ENCODE assay signal across 28 cellular contexts in the genomic region with DNA sequence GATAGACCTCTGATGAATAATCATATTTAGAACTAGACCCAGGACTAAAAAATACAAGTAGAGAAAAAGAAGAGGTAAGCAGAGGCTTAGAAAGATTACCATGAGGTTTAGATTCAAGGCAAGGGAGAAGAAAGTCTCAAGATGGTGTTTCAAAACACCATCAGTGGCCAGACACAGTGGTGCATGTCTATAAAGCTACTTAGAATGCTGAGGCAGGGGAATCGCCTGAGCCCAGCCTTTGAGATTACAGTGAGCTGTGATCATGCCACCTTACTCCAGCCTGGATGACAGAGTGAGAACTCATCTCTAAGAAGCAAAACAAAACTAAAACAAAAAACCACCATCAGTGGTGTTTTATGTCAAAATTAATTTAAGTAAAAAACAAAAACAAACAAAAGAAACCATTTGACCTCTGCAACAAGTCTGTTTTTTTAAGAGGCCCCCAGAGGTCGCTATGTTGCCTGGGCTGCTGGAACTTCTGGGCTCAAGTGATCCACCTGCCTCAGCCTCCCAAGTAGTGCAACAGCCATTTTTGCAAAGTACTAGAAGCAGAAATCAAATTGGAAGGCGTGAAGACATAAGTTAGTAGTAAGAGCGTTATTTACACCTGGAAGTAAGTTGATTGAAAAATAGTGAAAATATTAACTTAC.
A peak's percentile ranks its signal among the peaks of the same experiment; 100 is the strongest.
DNase-seq lines count a peak whose midpoint lies in the region; ATAC-seq and TF ChIP-seq lines count a peak whose summit lies in the region.
"Had no signal": no experiment of that assay in that cellular context is flagged by ENCODE, and none has a peak within 500 bp of the region (broad histone marks: within the 10 kb centered on the region; RNA-seq: fewer than 3 reads in every experiment).

No MANE protein-coding gene starts in this region.

- H3K36me3 Mint-ChIP-seq in MCF 10A (ENCODE audit: insufficient read depth, unreplicated experiment), result no peaks in the 10 kb centered on the region
- peaks cover 4% of the 10 kb centered on the region for H3K36me3 Mint-ChIP-seq in natural killer cell treated with Interleukin-12 subunit alpha and Interleukin-12 subunit beta and Interleukin-15 and Interleukin-18, amount 100 ng/mL, for 72 hours
- H3K36me3 Mint-ChIP-seq: activated naive CD8-positive, alpha-beta T cell treated with anti-CD3 and anti-CD28 coated beads, Interleukin-2, amount 10 ng/mL, durations not matched to agents 7 days and 5 days; memory B cell had no signal

- no peaks in the 10 kb centered on the region for H3K9me3 ChIP-seq in breast epithelium
- H3K9me3 ChIP-seq: A549, gastroesophageal sphincter, left lung, testis had no signal

- DNase-seq in MCF 10A (ENCODE audit: unreplicated experiment) (peak; percentile 5), breast epithelium (ENCODE audit: low spot score in 2 of 2) (no peak), OCI-M1 (lab: John Stamatoyannopoulos, UW) (peak; percentile 7), foreskin keratinocyte (no peak), GF-D8 (lab: John Stamatoyannopoulos, UW) (no peak)
- DNase-seq in stimulated activated CD4-positive, alpha-beta T cell treated with anti-CD3 and anti-CD28 coated beads, Interleukin-4, amount 100 ng/mL, for 24 hours, result no peak
- DNase-seq in natural killer cell treated with Interleukin-12 subunit alpha and Interleukin-12 subunit beta and Interleukin-15 and Interleukin-18, amount 100 ng/mL, for 72 hours (ENCODE audit: low spot score), result no peak
- DNase-seq: activated gamma-delta T cell; activated naive CD8-positive, alpha-beta T cell treated with anti-CD3 and anti-CD28 coated beads, Interleukin-2, amount 10 ng/mL, durations not matched to agents 7 days and 5 days; activated T-cell treated with anti-CD3 and anti-CD28 coated beads, Interleukin-2, amount 50 U/mL, for 24 hours; aorta; CD4-positive, alpha-beta T cell; left lung; NCI-H1092; NCI-H1694 treated with DMSO at 0.1 percent for 48 hours; NCI-H510A; retina; SHP77 treated with DMSO at 0.1 percent for 48 hours; stimulated activated naive CD8-positive, alpha-beta T cell treated with anti-CD3 and anti-CD28 coated beads, Interleukin-15, Interleukin-2, amounts not matched to agents 100 U/mL and 50 U/mL, for 24 hours; testis had no signal

- no TSS peak for BruUV-seq in MCF 10A (replicated peaks; lab: Mats Ljungman, UMichigan)

- no peak for TF ChIP-seq POLR2A in breast epithelium (IDR thresholded peaks at IDR 0.05)

- no peak overlapping the region for H3K4me3 ChIP-seq in breast epithelium
- H3K4me3 ChIP-seq: A549, gastroesophageal sphincter, left lung, skin epidermis, testis had no signal

- no peak overlapping the region for H3K27ac ChIP-seq in breast epithelium
- no peak overlapping the region for H3K27ac ChIP-seq in foreskin keratinocyte
- H3K27ac ChIP-seq: A549, gastroesophageal sphincter, left lung, parathyroid adenoma, skin epidermis, testis had no signal

- CTCF ChIA-PET in MCF 10A (lab: Yijun Ruan, JAX), result no interaction called here

- POLR2A ChIA-PET in MCF 10A (lab: Yijun Ruan, JAX), result interaction anchor here (1.0 kb wide), 1 partner anchor 10 kb away, joined by 5 read pairs; no protein-coding TSS in a partner anchor

- intact Hi-C loops in MCF 10A (cut with micrococcal nuclease), result no loop called here
- intact Hi-C loops in breast epithelium (cut with DNase I; ENCODE audit: low total_unique reads), result no loop called here

- no peaks in the 10 kb centered on the region for H3K27me3 Mint-ChIP-seq in MCF 10A (ENCODE audit: insufficient read depth, unreplicated experiment)
- no peaks in the 10 kb centered on the region for H3K27me3 Mint-ChIP-seq in natural killer cell treated with Interleukin-12 subunit alpha and Interleukin-12 subunit beta and Interleukin-15 and Interleukin-18, amount 100 ng/mL, for 72 hours
- H3K27me3 Mint-ChIP-seq: activated naive CD8-positive, alpha-beta T cell treated with anti-CD3 and anti-CD28 coated beads, Interleukin-2, amount 10 ng/mL, durations not matched to agents 7 days and 5 days; activated T-cell treated with anti-CD3 and anti-CD28 coated beads, Interleukin-2, amount 50 U/mL, for 24 hours; CD4-positive, alpha-beta T cell; IgD-negative memory B cell; memory B cell had no signal

- H3K4me1 Mint-ChIP-seq in MCF 10A (ENCODE audit: insufficient read depth, unreplicated experiment), result no peaks in the 10 kb centered on the region
- no peaks in the 10 kb centered on the region for H3K4me1 Mint-ChIP-seq in natural killer cell treated with Interleukin-12 subunit alpha and Interleukin-12 subunit beta and Interleukin-15 and Interleukin-18, amount 100 ng/mL, for 72 hours (ENCODE audit: low read depth in 2 of 2)
- H3K4me1 Mint-ChIP-seq: activated naive CD8-positive, alpha-beta T cell treated with anti-CD3 and anti-CD28 coated beads, Interleukin-2, amount 10 ng/mL, durations not matched to agents 7 days and 5 days; IgD-negative memory B cell; memory B cell had no signal

- H3K4me3 Mint-ChIP-seq in MCF 10A (ENCODE audit: unreplicated experiment), result no peak overlapping the region
- no peak overlapping the region for H3K4me3 Mint-ChIP-seq in natural killer cell treated with Interleukin-12 subunit alpha and Interleukin-12 subunit beta and Interleukin-15 and Interleukin-18, amount 100 ng/mL, for 72 hours
- H3K4me3 Mint-ChIP-seq: activated naive CD8-positive, alpha-beta T cell treated with anti-CD3 and anti-CD28 coated beads, Interleukin-2, amount 10 ng/mL, durations not matched to agents 7 days and 5 days; activated T-cell treated with anti-CD3 and anti-CD28 coated beads, Interleukin-2, amount 50 U/mL, for 24 hours; CD4-positive, alpha-beta T cell; IgD-negative memory B cell; memory B cell had no signal

- H3K9me3 Mint-ChIP-seq in MCF 10A (ENCODE audit: unreplicated experiment), result no peaks in the 10 kb centered on the region
- peaks cover 8% of the 10 kb centered on the region for H3K9me3 Mint-ChIP-seq in natural killer cell treated with Interleukin-12 subunit alpha and Interleukin-12 subunit beta and Interleukin-15 and Interleukin-18, amount 100 ng/mL, for 72 hours

- H3K27me3 ChIP-seq in breast epithelium (no peaks in the 10 kb centered on the region), foreskin keratinocyte (no peaks in the 10 kb centered on the region)
- H3K27me3 ChIP-seq: gastroesophageal sphincter, left lung, testis had no signal

- TF ChIP-seq CTCF in MCF 10A (IDR thresholded peaks at IDR 0.05; ENCODE audit: unreplicated experiment) (no peak), breast epithelium (IDR thresholded peaks at IDR 0.05) (no peak), foreskin keratinocyte (conservative IDR thresholded peaks at IDR 0.05) (peak; percentile 10)

- ATAC-seq in foreskin keratinocyte, result no peak
- no peak for ATAC-seq in GM19455 (IDR thresholded peaks at IDR 0.05; ENCODE audit: unreplicated experiment)
- no peak for ATAC-seq in natural killer cell treated with Interleukin-12 subunit alpha and Interleukin-12 subunit beta and Interleukin-15 and Interleukin-18, amount 100 ng/mL, for 72 hours
- ATAC-seq: A549; gastroesophageal sphincter; HCT116; left lung; stimulated activated naive CD8-positive, alpha-beta T cell treated with anti-CD3 and anti-CD28 coated beads, Interleukin-15, Interleukin-2, amounts not matched to agents 100 U/mL and 50 U/mL, for 24 hours had no signal

- no peak overlapping the region for H3K27ac Mint-ChIP-seq in MCF 10A (ENCODE audit: low read depth, unreplicated experiment)
- H3K27ac Mint-ChIP-seq in natural killer cell treated with Interleukin-12 subunit alpha and Interleukin-12 subunit beta and Interleukin-15 and Interleukin-18, amount 100 ng/mL, for 72 hours, result no peak overlapping the region
- H3K27ac Mint-ChIP-seq: activated naive CD8-positive, alpha-beta T cell treated with anti-CD3 and anti-CD28 coated beads, Interleukin-2, amount 10 ng/mL, durations not matched to agents 7 days and 5 days; activated T-cell treated with anti-CD3 and anti-CD28 coated beads, Interleukin-2, amount 50 U/mL, for 24 hours; CD4-positive, alpha-beta T cell; IgD-negative memory B cell; memory B cell had no signal

- H3K36me3 ChIP-seq in breast epithelium, result no peaks in the 10 kb centered on the region
- H3K36me3 ChIP-seq: gastroesophageal sphincter, left lung had no signal

- H3K4me1 ChIP-seq in breast epithelium (no peaks in the 10 kb centered on the region), foreskin keratinocyte (no peaks in the 10 kb centered on the region)
- H3K4me1 ChIP-seq: A549, gastroesophageal sphincter, left lung, parathyroid adenoma, testis had no signal

Comparison
In these comparisons a context has a peak if more than half of its experiments do, and no peak if none do; other contexts are left out.
1. DNase-seq: peak in MCF 10A (single experiment) and OCI-M1 (single experiment); none in breast epithelium (0 of 2), foreskin keratinocyte (0 of 2), GF-D8 (single experiment), stimulated activated CD4-positive, alpha-beta T cell treated with anti-CD3 and anti-CD28 coated beads, Interleukin-4, amount 100 ng/mL, for 24 hours (single experiment) and natural killer cell treated with Interleukin-12 subunit alpha and Interleukin-12 subunit beta and Interleukin-15 and Interleukin-18, amount 100 ng/mL, for 72 hours (single experiment).